In the genomic region with DNA sequence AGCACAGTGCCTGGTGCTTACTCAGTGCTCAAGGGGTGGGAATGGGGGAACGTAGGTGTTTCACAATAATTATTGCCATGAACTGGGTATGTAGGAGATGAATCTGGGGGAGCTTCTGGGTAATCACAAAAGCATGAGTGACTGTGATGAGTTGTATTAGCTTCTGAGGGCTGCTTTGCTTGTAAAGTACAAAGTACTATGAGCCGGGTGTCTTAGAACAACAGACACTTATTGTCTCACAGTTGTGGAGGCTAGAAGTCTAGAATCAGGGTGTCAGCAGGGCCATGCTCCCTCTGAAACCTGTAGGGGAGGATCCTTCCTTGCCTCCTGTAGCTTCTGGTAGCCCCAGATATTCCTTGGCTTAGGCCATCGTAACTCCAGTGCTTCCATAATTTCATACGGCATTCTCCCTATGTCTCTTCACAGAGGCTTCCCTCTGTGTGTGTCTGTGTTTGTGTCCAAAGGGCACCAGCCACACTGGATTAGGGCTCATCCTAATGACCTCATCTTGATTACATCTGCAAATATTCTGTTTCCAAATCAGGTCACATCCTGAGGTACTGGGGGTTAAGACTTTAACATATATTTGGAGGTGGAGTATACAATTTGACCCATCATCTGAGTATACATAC, we compare ENCODE assay signal across 18 cellular contexts.
DNase-seq lines count a peak whose midpoint lies in the region; ATAC-seq and TF ChIP-seq lines count a peak whose summit lies in the region.
"Had no signal": no experiment of that assay in that cellular context is flagged by ENCODE, and none has a peak within 500 bp of the region (broad histone marks: within the 10 kb centered on the region; RNA-seq: fewer than 3 reads in every experiment).

No MANE protein-coding gene starts in this region.

- H2BK120ac ChIP-seq in H9 (ENCODE audit: low read depth, low read length, poor library complexity, severe bottlenecking): no peak overlapping the region

- H3K4me2 ChIP-seq in H9 (ENCODE audit: insufficient read depth, insufficient read length, low read length): no peak overlapping the region

- no peak overlapping the region for H3K18ac ChIP-seq in H9 (ENCODE audit: insufficient read length, low read depth, low read length)

- H3K27me3 Mint-ChIP-seq in H9 (ENCODE audit: low read depth): no peaks in the 10 kb centered on the region
- H3K27me3 Mint-ChIP-seq: activated CD4-positive, alpha-beta T cell treated with anti-CD3 and anti-CD28 coated beads, Interleukin-2, amount 10 ng/mL, durations not matched to agents 24 days and 14 days had no signal

- in situ Hi-C loops in brain microvascular endothelial cell (cut with HindIII; ENCODE audit: low pct_ligation_motif_present, low sequenced_read_pairs): no loop called here

- TF ChIP-seq EP300 in stomach (IDR thresholded peaks at IDR 0.05): no peak

- no peaks in the 10 kb centered on the region for H3K27me3 ChIP-seq in brain microvascular endothelial cell (replicated peaks)
- H3K27me3 ChIP-seq in right lobe of liver: no peaks in the 10 kb centered on the region
- no peaks in the 10 kb centered on the region for H3K27me3 ChIP-seq in stomach
- H3K27me3 ChIP-seq in H9 (ENCODE audit: insufficient read depth, low read length): no peaks in the 10 kb centered on the region
- H3K27me3 ChIP-seq: ovary had no signal

- H4K5ac ChIP-seq in H9 (ENCODE audit: insufficient read length, low read depth, low read length): no peak overlapping the region

- no peak overlapping the region for H3K23ac ChIP-seq in H9 (ENCODE audit: insufficient read length, low read depth, low read length)

- H4K91ac ChIP-seq in H9 (ENCODE audit: insufficient read length, low read depth, low read length): no peak overlapping the region

- peak overlapping the region in 1 of 3 experiments; percentile 49; a peak in 3 of 7 replicates for H3K27ac Mint-ChIP-seq in H9
- H3K27ac Mint-ChIP-seq: activated CD4-positive, alpha-beta T cell treated with anti-CD3 and anti-CD28 coated beads, Interleukin-2, amount 10 ng/mL, durations not matched to agents 24 days and 14 days; B cell had no signal

- H2BK5ac ChIP-seq in H9 (ENCODE audit: insufficient read length, low read length): no peak overlapping the region

- H3K27ac ChIP-seq in brain microvascular endothelial cell: peak overlapping the region; percentile 7
- peak overlapping the region; percentile 82 to 93 (median 91) for H3K27ac ChIP-seq in right lobe of liver
- peak overlapping the region in 3 of 5 donors; percentile 27 to 85 (median 33) for H3K27ac ChIP-seq in stomach
- no peak overlapping the region for H3K27ac ChIP-seq in H9 (ENCODE audit: insufficient read length, low read depth, low read length)
- H3K27ac ChIP-seq: ovary had no signal

- TF ChIP-seq CTCF in brain microvascular endothelial cell (IDR thresholded peaks at IDR 0.05; ENCODE audit: low read depth, low read length, missing control alignments) (no peak), right lobe of liver (IDR thresholded peaks at IDR 0.05) (no peak), stomach (IDR thresholded peaks at IDR 0.05) (no peak), H9 (conservative IDR thresholded peaks at IDR 0.05) (no peak)

- H2BK15ac ChIP-seq in H9 (ENCODE audit: low read depth, low read length): no peak overlapping the region

- no peak overlapping the region for H2BK20ac ChIP-seq in H9 (ENCODE audit: low read depth, low read length, poor library complexity, severe bottlenecking)

- H3K56ac ChIP-seq in H9 (ENCODE audit: insufficient read length, low read depth, low read length): no peak overlapping the region

- H3K79me1 ChIP-seq in H9 (ENCODE audit: insufficient read depth, low read depth, low read length, poor library complexity, severe bottlenecking): peaks cover 3% of the 10 kb centered on the region

- H3K36me3 ChIP-seq in brain microvascular endothelial cell (replicated peaks) (peaks cover 43% of the 10 kb centered on the region), right lobe of liver (no peaks in the 10 kb centered on the region), stomach (peaks cover 0 to 5% (median 0%) of the 10 kb centered on the region in 4 donors)
- H3K36me3 ChIP-seq: ovary had no signal

- peak; percentile 5 for DNase-seq in NCI-H226
- DNase-seq in brain microvascular endothelial cell: no peak
- peak; percentile 45 to 78 (median 69) for DNase-seq in right lobe of liver
- no peak for DNase-seq in stomach
- no peak for DNase-seq in H4 (ENCODE audit: low spot score)
- DNase-seq in H9: no peak
- DNase-seq: activated CD4-positive, alpha-beta T cell treated with anti-CD3 and anti-CD28 coated beads, Interleukin-2, amount 10 ng/mL, durations not matched to agents 24 days and 14 days; activated effector memory CD4-positive, alpha-beta T cell treated with Interleukin-2 at 50 U/mL for 16 hours; cerebellar nuclear complex; NCI-H187 treated with DMSO at 0.1 percent for 48 hours; NCI-H446; ovary; RPMI8226; stimulated activated CD4-positive, alpha-beta T cell treated with anti-CD3 and anti-CD28 coated beads, Interleukin-4, amount 100 ng/mL, for 1 hour had no signal

- H3K79me2 ChIP-seq in H9 (ENCODE audit: insufficient read depth, low read length): no peaks in the 10 kb centered on the region; the same call in 1 of the 2 replicates

- ATAC-seq in right lobe of liver: peak; percentile 77 to 93 (median 87)
- no peak for ATAC-seq in GM18867 (IDR thresholded peaks at IDR 0.05; ENCODE audit: unreplicated experiment)
- ATAC-seq in HG03354 (IDR thresholded peaks at IDR 0.05; ENCODE audit: poor library complexity, severe bottlenecking, unreplicated experiment): no peak

- H2AFZ ChIP-seq in H9 (ENCODE audit: low read length): no peak overlapping the region

- no peak overlapping the region for H4K8ac ChIP-seq in H9 (replicated peaks; ENCODE audit: insufficient read length, low read depth, low read length)

- H3K4me3 ChIP-seq in brain microvascular endothelial cell (ENCODE audit: low read depth, low read length) (no peak overlapping the region), right lobe of liver (peak overlapping the region in 2 of 3 donors; percentile 20 to 29), stomach (no peak overlapping the region)
- H3K4me3 ChIP-seq: ovary, skin epidermis had no signal

- peaks cover 4 to 12% (median 7%) of the 10 kb centered on the region in 3 experiments; a peak in 6 of 7 replicates for H3K36me3 Mint-ChIP-seq in H9 (ENCODE audit: insufficient read depth in 1 of 3, low read depth in 3 of 3)

- H2AK5ac ChIP-seq in H9 (ENCODE audit: insufficient read length, low read length): no peak overlapping the region

- no peaks in the 10 kb centered on the region for H4K20me1 ChIP-seq in H9 (ENCODE audit: control insufficient read depth, insufficient read depth, insufficient read length)

- no peak overlapping the region for H2BK12ac ChIP-seq in H9 (ENCODE audit: insufficient read length, low read depth, low read length)

- no peaks in the 10 kb centered on the region for H3K9me3 ChIP-seq in right lobe of liver
- peaks cover 0 to 2% (median under 1%) of the 10 kb centered on the region in 4 donors for H3K9me3 ChIP-seq in stomach
- no peaks in the 10 kb centered on the region for H3K9me3 ChIP-seq in H9 (ENCODE audit: control insufficient read depth, low read depth, low read length)
- H3K9me3 ChIP-seq: ovary had no signal

- peaks cover 2 to 5% of the 10 kb centered on the region in 2 experiments for H3K9me3 Mint-ChIP-seq in H9
- H3K9me3 Mint-ChIP-seq: activated CD4-positive, alpha-beta T cell treated with anti-CD3 and anti-CD28 coated beads, Interleukin-2, amount 10 ng/mL, durations not matched to agents 24 days and 14 days had no signal

- 43% methylated on average over 3 of the region's 4 CpGs for WGBS in right lobe of liver (ENCODE audit: insufficient coverage, low coverage, low lambda C conversion rate, missing lambda C conversion rate)
- 79 to 91% (median 85%) methylated on average over 4 of the region's 4 CpGs for WGBS in stomach, 5 donors
- no CpG with 5 or more reads among the region's 4 CpGs for WGBS in H9 (ENCODE audit: extremely low coverage, insufficient read length, low lambda C conversion rate)

- H3K4ac ChIP-seq in H9 (ENCODE audit: low read depth, low read length): no peak overlapping the region

- TF ChIP-seq POLR2A in right lobe of liver (IDR thresholded peaks at IDR 0.05) (peak; percentile 87), stomach (IDR thresholded peaks at IDR 0.05) (no peak)

- H3T11ph ChIP-seq in H9 (ENCODE audit: low read length): no peak overlapping the region

- no peaks in the 10 kb centered on the region for H3K23me2 ChIP-seq in H9 (ENCODE audit: insufficient read length, low read depth, low read length, poor library complexity, severe bottlenecking)

- peaks cover 0 to 77% (median 35%) of the 10 kb centered on the region in 4 donors for H3K4me1 ChIP-seq in right lobe of liver
- H3K4me1 ChIP-seq in stomach: peaks cover 9 to 87% (median 40%) of the 10 kb centered on the region in 4 donors
- H3K4me1 ChIP-seq in H9 (ENCODE audit: insufficient read depth, low read length): no peaks in the 10 kb centered on the region

- intact Hi-C loops in right lobe of liver (cut with DNase I) (no loop called here), stomach (cut with DNase I; ENCODE audit: low total_unique reads) (no loop called here)

- H3K4me1 Mint-ChIP-seq in H9: peaks cover 13 to 17% of the 10 kb centered on the region in 2 experiments

- H3K14ac ChIP-seq in H9 (ENCODE audit: insufficient read depth, low read length): no peak overlapping the region

- no peak overlapping the region for H3K4me3 Mint-ChIP-seq in H9
- H3K4me3 Mint-ChIP-seq: activated CD4-positive, alpha-beta T cell treated with anti-CD3 and anti-CD28 coated beads, Interleukin-2, amount 10 ng/mL, durations not matched to agents 24 days and 14 days; B cell had no signal

- no peak overlapping the region for H3K9ac ChIP-seq in H9 (ENCODE audit: extremely low read depth, insufficient read length, low read length)

Comparison
In these comparisons a context has a peak if more than half of its experiments do, and no peak if none do; other contexts are left out.
1. DNase-seq: peak in NCI-H226 (single experiment) and right lobe of liver (3 of 3); none in brain microvascular endothelial cell (single experiment), stomach (single experiment), H4 (single experiment) and H9 (single experiment).
2. H3K4me3 ChIP-seq: peak in right lobe of liver (2 of 3); none in brain microvascular endothelial cell (single experiment) and stomach (0 of 4).
3. ATAC-seq: peak in right lobe of liver (4 of 4); none in GM18867 (single experiment) and HG03354 (single experiment).